Comparison of ENCODE assay signal across 8 cellular contexts in genomic region chr12:1660304-1661187, GRCh38. TPM values are rescaled to one million over a fixed set of nuclear protein-coding genes. Genes with fewer than 3 reads are reported as not detected.
DNase-seq lines count a peak whose midpoint lies in the region; ATAC-seq and TF ChIP-seq lines count a peak whose summit lies in the region.

No MANE protein-coding gene starts in this region.

- DNase-seq in AML-193 (lab: John Stamatoyannopoulos, UW): peak; percentile 10 to 43
- peak; percentile 28 to 60 (median 57) for DNase-seq in T-helper 1 cell
- peak; percentile 25 for DNase-seq in choroid plexus epithelial cell (ENCODE audit: low read depth)
- DNase-seq in mesothelial cell of epicardium (ENCODE audit: low spot score in 2 of 2, unreplicated experiment in 2 of 2): no peak

- H3K4me1 Mint-ChIP-seq in mesothelial cell of epicardium: peaks cover 5% of the 10 kb centered on the region

- H3K9me3 Mint-ChIP-seq in mesothelial cell of epicardium: no peaks in the 10 kb centered on the region

- peak overlapping the region in 1 of 2 donors; percentile 30 for H3K9ac ChIP-seq in stomach smooth muscle (ENCODE audit: low read length in 2 of 2)

- H3K27ac ChIP-seq in stomach smooth muscle (ENCODE audit: low read length): peak overlapping the region; percentile 76

- peak overlapping the region; percentile 16 for H3K27ac Mint-ChIP-seq in mesothelial cell of epicardium

- no peaks in the 10 kb centered on the region for H3K9me3 ChIP-seq in stomach smooth muscle (ENCODE audit: control insufficient read depth in 2 of 2, low read length in 2 of 2)

- TF ChIP-seq POLR2A in GM18505 (IDR thresholded peaks at IDR 0.05; ENCODE audit: borderline replicate concordance, extremely low read depth, insufficient read depth, insufficient read length): no peak

- TF ChIP-seq CTCF in choroid plexus epithelial cell (conservative IDR thresholded peaks at IDR 0.05; ENCODE audit: low read depth, low read length) (no peak), mesothelial cell of epicardium (IDR thresholded peaks at IDR 0.05; ENCODE audit: unreplicated experiment) (no peak)

- no peak for ATAC-seq in GM19023 (IDR thresholded peaks at IDR 0.05; ENCODE audit: unreplicated experiment)
- no peak for ATAC-seq in GM18505 (IDR thresholded peaks at IDR 0.05; ENCODE audit: unreplicated experiment)
- ATAC-seq in GM21390 (IDR thresholded peaks at IDR 0.05; ENCODE audit: unreplicated experiment): no peak

- no peaks in the 10 kb centered on the region for H3K36me3 ChIP-seq in stomach smooth muscle (ENCODE audit: control insufficient read depth in 2 of 2, insufficient read depth in 2 of 2, low read length in 2 of 2)

- no peaks in the 10 kb centered on the region for H3K36me3 Mint-ChIP-seq in mesothelial cell of epicardium

- no peak overlapping the region for H3K4me3 ChIP-seq in choroid plexus epithelial cell (ENCODE audit: low read depth, low read length)
- no peak overlapping the region for H3K4me3 ChIP-seq in stomach smooth muscle (ENCODE audit: low read length in 2 of 2)

- H3K4me3 Mint-ChIP-seq in mesothelial cell of epicardium: peak overlapping the region; percentile 51

- H3K4me1 ChIP-seq in stomach smooth muscle (ENCODE audit: control insufficient read depth, insufficient read depth, low read length): peaks cover 8% of the 10 kb centered on the region

- H3K27me3 ChIP-seq in stomach smooth muscle (ENCODE audit: control insufficient read depth in 1 of 2, insufficient read depth in 2 of 2, low read length in 2 of 2): no peaks in the 10 kb centered on the region

- H3K27me3 Mint-ChIP-seq in mesothelial cell of epicardium (ENCODE audit: low read depth): peaks cover 1% of the 10 kb centered on the region

RNA-seq across cellular contexts. Expression of gene ADIPOR2, which starts 30.3 kb away (rescaled TPM):
- 77.2 to 87.3 TPM (median 77.4 TPM) in 3 replicates for total RNA-seq in mesothelial cell of epicardium

RNA-seq across cellular contexts. Expression of gene WNT5B, which starts 31.5 kb away (rescaled TPM):
- 54.4 to 58.3 TPM (median 56.2 TPM) in 3 replicates for total RNA-seq in mesothelial cell of epicardium

Comparison
In these comparisons a context has a peak if more than half of its experiments do, and no peak if none do; other contexts are left out.
1. DNase-seq: peak in AML-193 (2 of 2), T-helper 1 cell (5 of 5) and choroid plexus epithelial cell (single experiment); none in mesothelial cell of epicardium (0 of 2).